8 cellular contexts compared by ENCODE assay signal in genomic region chr16:19067349-19068236, GRCh38. TPM values are rescaled to one million over a fixed set of nuclear protein-coding genes. Genes with fewer than 3 reads are reported as not detected.
DNase-seq lines count a peak whose midpoint lies in the region; ATAC-seq, FAIRE-seq and TF ChIP-seq lines count a peak whose summit lies in the region.

Gene COQ7 (plus strand): TSS chr16:19067614. CDS start chr16:19067665, 51 bp downstream.

- peak; percentile 92 for ATAC-seq in GM21515 (IDR thresholded peaks at IDR 0.05; ENCODE audit: unreplicated experiment)

- no peaks in the 10 kb centered on the region for H3K9me3 ChIP-seq in OCI-LY3 (ENCODE audit: insufficient read depth, low read length)
- no peaks in the 10 kb centered on the region for H3K9me3 ChIP-seq in mesodermal cell (ENCODE audit: control insufficient read depth, low read length)

- CTCF ChIA-PET in Calu3 (lab: Charles Lee), result interaction anchor here (0.7 to 1.6 kb wide), 7 partner anchors 62 to 306 kb away, joined by 3 to 8 read pairs (median 4); partner anchors contain the start of genes ARL6IP1 and TMC7

- H3K27me3 ChIP-seq in OCI-LY3 (ENCODE audit: low read depth, low read length), result no peaks in the 10 kb centered on the region

- no peaks in the 10 kb centered on the region for H3K36me3 ChIP-seq in OCI-LY3 (replicated peaks; ENCODE audit: low read depth, low read length)
- H3K36me3 ChIP-seq in mesodermal cell (ENCODE audit: control insufficient read depth, insufficient read depth, low read length), result peaks cover 5% of the 10 kb centered on the region

- H3K4me1 ChIP-seq in OCI-LY3 (ENCODE audit: low read length), result peaks cover 6% of the 10 kb centered on the region
- H3K4me1 ChIP-seq in mesodermal cell (ENCODE audit: control insufficient read depth, insufficient read depth, low read length, poor library complexity, severe bottlenecking), result no peaks in the 10 kb centered on the region

- FAIRE-seq in endometrium (lab: Jason Lieb, UNC), result peak; percentile 96

- H3K4me2 ChIP-seq in OCI-LY3 (ENCODE audit: low read length), result peak within 1 kb of the TSS; percentile 71

- peaks cover 18% of the 10 kb centered on the region for H3K4me1 Mint-ChIP-seq in Calu3 (ENCODE audit: low read depth, unreplicated experiment)

- peaks cover 7% of the 10 kb centered on the region; the same call in 1 of the 2 replicates for H3K79me2 ChIP-seq in OCI-LY3 (ENCODE audit: low read length)

- DNase-seq in Calu3 (peak; percentile 99), HuH-7 (ENCODE audit: low spot score) (peak; percentile 95)
- DNase-seq in activated CD8-positive, alpha-beta memory T cell treated with anti-CD3 and anti-CD28 coated beads, Interleukin-2, amount 50 U/mL, for 48 hours, result peak; percentile 98
- peak; percentile 95 to 97 for DNase-seq in stimulated activated CD8-positive, alpha-beta memory T cell treated with anti-CD3 and anti-CD28 coated beads, Interleukin-15, amount 100 ng/mL, for 4 hours (ENCODE audit: low read depth in 2 of 2)

- H3K9me3 Mint-ChIP-seq in Calu3 (ENCODE audit: low read depth, unreplicated experiment), result no peaks in the 10 kb centered on the region

- H2AFZ ChIP-seq in OCI-LY3 (ENCODE audit: low read depth, low read length), result peak within 1 kb of the TSS; percentile 94

- H3K4me3 ChIP-seq in OCI-LY3 (ENCODE audit: low read length), result peak within 1 kb of the TSS; percentile 88
- H3K4me3 ChIP-seq in mesodermal cell (ENCODE audit: extremely low read depth, insufficient read depth, low read length, poor library complexity, severe bottlenecking), result peak within 1 kb of the TSS; percentile 80

- H3K9ac ChIP-seq in OCI-LY3 (ENCODE audit: low read length), result peak within 1 kb of the TSS; percentile 90

- H4K20me1 ChIP-seq in OCI-LY3 (ENCODE audit: insufficient read depth, low read length), result no peaks in the 10 kb centered on the region

- peaks cover 36% of the 10 kb centered on the region for H3K36me3 Mint-ChIP-seq in Calu3 (ENCODE audit: insufficient read depth, unreplicated experiment)

- 0 to 1% methylated on average over 64 to 67 of the region's 68 CpGs for WGBS in mesodermal cell (ENCODE audit: insufficient coverage in 2 of 2), 2 experiments

- peak within 1 kb of the TSS; percentile 100 for H3K27ac Mint-ChIP-seq in Calu3 (ENCODE audit: unreplicated experiment)

- intact Hi-C loops in Calu3 (cut with micrococcal nuclease; ENCODE audit: unreplicated experiment), result loop anchor here (5.0 kb wide), 1 partner anchor 70 kb away; no protein-coding TSS in a partner anchor

- no TSS peak for BruUV-seq in Calu3 (replicated peaks; lab: Mats Ljungman, UMichigan)

- H3K27ac ChIP-seq in OCI-LY3 (ENCODE audit: low read length) (peak within 1 kb of the TSS; percentile 88), mesodermal cell (ENCODE audit: low read depth, low read length, severe bottlenecking) (peak within 1 kb of the TSS; percentile 100)

- H3K4me3 Mint-ChIP-seq in Calu3 (ENCODE audit: low read depth, unreplicated experiment), result peak within 1 kb of the TSS; percentile 93

- H3K27me3 Mint-ChIP-seq in Calu3 (ENCODE audit: unreplicated experiment), result no peaks in the 10 kb centered on the region

- TF ChIP-seq CTCF in Calu3 (IDR thresholded peaks at IDR 0.05; ENCODE audit: unreplicated experiment), result no peak
- TF ChIP-seq CTCF in OCI-LY3 (IDR thresholded peaks at IDR 0.05; ENCODE audit: low read depth, low read length), result no peak

RNA-seq across cellular contexts. Expression of gene COQ7, which starts in this region (rescaled TPM):
- 24.3 and 28.5 TPM in 2 replicates for total RNA-seq in Calu3 (2022)
- polyA plus RNA-seq in mesodermal cell (2013, experiment 1 of 2), result 10.5 TPM
- 9.2 TPM for polyA plus RNA-seq in mesodermal cell (2013, experiment 2 of 2)

Comparison
In these comparisons a context has a peak if more than half of its experiments do, and no peak if none do; other contexts are left out.
1. Peak in every context shown above with its lines: DNase-seq, ATAC-seq, H3K4me3 ChIP-seq and H3K27ac ChIP-seq.